11 cellular contexts compared by ENCODE assay signal in the genomic region with DNA sequence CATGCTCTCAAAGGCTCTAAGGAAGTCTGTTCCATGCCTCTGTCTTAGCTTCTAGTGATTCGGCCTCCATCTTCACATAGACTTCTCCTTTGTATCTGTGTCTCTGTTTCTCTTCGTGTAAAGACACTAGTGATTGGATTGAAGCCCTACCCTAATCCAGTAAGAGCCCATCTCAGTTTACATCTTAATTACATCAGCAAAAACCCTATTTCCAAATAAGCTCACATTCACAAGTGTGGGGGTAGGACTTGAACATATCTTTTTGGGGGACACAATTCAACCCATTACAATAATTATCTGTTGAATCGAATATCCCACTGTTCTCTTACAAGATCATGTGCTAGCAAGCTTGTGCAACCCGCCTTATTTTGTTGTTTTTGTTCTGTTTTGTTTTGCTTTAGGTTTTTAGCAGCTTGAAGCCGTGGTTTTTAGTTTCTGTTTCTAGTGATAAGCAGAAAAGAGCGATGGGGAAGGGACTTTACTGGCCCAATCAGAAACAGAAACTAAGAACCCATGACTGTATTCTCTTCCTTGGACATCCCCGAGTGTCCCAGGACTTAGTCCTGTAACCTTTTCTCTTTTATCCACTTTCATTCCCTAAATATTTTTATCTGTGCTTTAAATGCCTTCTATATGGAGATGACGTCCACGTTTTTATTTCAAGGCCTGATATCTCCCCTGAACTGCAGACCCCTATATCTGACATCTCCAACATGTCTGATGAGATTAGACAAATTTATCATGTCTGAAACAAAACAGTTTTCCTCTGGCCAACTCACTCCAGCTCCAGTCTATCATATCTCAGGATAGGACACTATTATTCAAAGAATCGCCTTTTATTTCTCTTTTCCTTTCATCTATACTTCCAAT.
DNase-seq lines count a peak whose midpoint lies in the region; ATAC-seq and TF ChIP-seq lines count a peak whose summit lies in the region.
"Had no signal": no experiment of that assay in that cellular context is flagged by ENCODE, and none has a peak within 500 bp of the region (broad histone marks: within the 10 kb centered on the region; RNA-seq: fewer than 3 reads in every experiment).

No MANE protein-coding gene starts in this region.

- peak in 1 of 3 experiments; percentile 5 for DNase-seq in effector memory CD8-positive, alpha-beta T cell
- DNase-seq in type B pancreatic cell (ENCODE audit: extremely low spot score, unreplicated experiment) = no peak
- DNase-seq in T1000 (lab: John Stamatoyannopoulos, UW) = no peak
- no peak for DNase-seq in cerebellar nuclear complex (lab: John Stamatoyannopoulos, UW)
- DNase-seq in mesothelial cell of epicardium (ENCODE audit: low spot score in 2 of 2, unreplicated experiment in 2 of 2) = no peak
- DNase-seq: activated effector memory CD4-positive, alpha-beta T cell treated with anti-CD3 and anti-CD28 coated beads, Interleukin-2, amount 50 U/mL, for 16 hours; DMS53; hippocampal formation had no signal

- no peaks in the 10 kb centered on the region for H3K36me3 Mint-ChIP-seq in effector memory CD8-positive, alpha-beta T cell (ENCODE audit: insufficient read depth)
- H3K36me3 Mint-ChIP-seq in type B pancreatic cell (peaks cover 18% of the 10 kb centered on the region), mesothelial cell of epicardium (peaks cover 6% of the 10 kb centered on the region)

- peak; percentile 59 for ATAC-seq in GM18511 (IDR thresholded peaks at IDR 0.05; ENCODE audit: unreplicated experiment)
- peak; percentile 66 for ATAC-seq in GM21381 (IDR thresholded peaks at IDR 0.05; ENCODE audit: unreplicated experiment)
- peak; percentile 61 for ATAC-seq in HG03520 (IDR thresholded peaks at IDR 0.05; ENCODE audit: unreplicated experiment)
- ATAC-seq in effector memory CD8-positive, alpha-beta T cell (replicated peaks) = peak; percentile 66

- no peaks in the 10 kb centered on the region for H3K27me3 Mint-ChIP-seq in effector memory CD8-positive, alpha-beta T cell
- H3K27me3 Mint-ChIP-seq in type B pancreatic cell (no peaks in the 10 kb centered on the region), mesothelial cell of epicardium (ENCODE audit: low read depth) (no peaks in the 10 kb centered on the region)

- H3K4me3 Mint-ChIP-seq in effector memory CD8-positive, alpha-beta T cell = peak overlapping the region; percentile 63 to 68
- H3K4me3 Mint-ChIP-seq in type B pancreatic cell = no peak overlapping the region
- no peak overlapping the region for H3K4me3 Mint-ChIP-seq in mesothelial cell of epicardium

- H3K27ac Mint-ChIP-seq in effector memory CD8-positive, alpha-beta T cell = peak overlapping the region; percentile 77 to 96
- no peak overlapping the region for H3K27ac Mint-ChIP-seq in type B pancreatic cell
- no peak overlapping the region for H3K27ac Mint-ChIP-seq in mesothelial cell of epicardium

- peaks cover 13 to 22% of the 10 kb centered on the region in 2 donors for H3K4me1 Mint-ChIP-seq in effector memory CD8-positive, alpha-beta T cell (ENCODE audit: low read depth in 2 of 2)
- H3K4me1 Mint-ChIP-seq in type B pancreatic cell (ENCODE audit: unreplicated experiment) (no peaks in the 10 kb centered on the region), mesothelial cell of epicardium (no peaks in the 10 kb centered on the region)

- TF ChIP-seq CTCF in type B pancreatic cell (conservative IDR thresholded peaks at IDR 0.05) (no peak), mesothelial cell of epicardium (IDR thresholded peaks at IDR 0.05; ENCODE audit: unreplicated experiment) (no peak)

- no peaks in the 10 kb centered on the region for H3K9me3 Mint-ChIP-seq in effector memory CD8-positive, alpha-beta T cell
- H3K9me3 Mint-ChIP-seq in type B pancreatic cell (no peaks in the 10 kb centered on the region), mesothelial cell of epicardium (peaks cover 8% of the 10 kb centered on the region)

Comparison
In these comparisons a context has a peak if more than half of its experiments do, and no peak if none do; other contexts are left out.
1. H3K27ac Mint-ChIP-seq: peak in effector memory CD8-positive, alpha-beta T cell (2 of 2); none in type B pancreatic cell (single experiment) and mesothelial cell of epicardium (single experiment).
2. H3K4me3 Mint-ChIP-seq: peak in effector memory CD8-positive, alpha-beta T cell (2 of 2); none in type B pancreatic cell (single experiment) and mesothelial cell of epicardium (single experiment).
3. Peak in every context shown above with its lines, with median percentiles within 50 percentile points of each other: ATAC-seq.